Comparison of ENCODE assay signal across 8 cellular contexts in genomic region chr22:36387914-36388864, GRCh38.
DNase-seq lines count a peak whose midpoint lies in the region; ATAC-seq and TF ChIP-seq lines count a peak whose summit lies in the region.

Gene MYH9, minus strand, starts transcription at chr22:36387967. Its CDS starts 38,731 bp downstream, at chr22:36349236.

- DNase-seq in AG09309 (ENCODE audit: low read depth), result peak; percentile 98
- peak; percentile 98 for DNase-seq in NCI-H446 treated with DMSO at 0.1 percent for 48 hours (lab: John Stamatoyannopoulos, UW)
- DNase-seq in cerebellar cortex (ENCODE audit: low spot score), result peak; percentile 100
- peak; percentile 100 for DNase-seq in iris pigment epithelial cell (ENCODE audit: low read depth)
- peak; percentile 97 to 99 for DNase-seq in stimulated activated CD4-positive, alpha-beta T cell treated with anti-CD3 and anti-CD28 coated beads, Interleukin-12 subunit alpha, Interleukin-12 subunit beta, amount 100 ng/mL, for 24 hours (ENCODE audit: low read depth in 2 of 2)

- no peak for TF ChIP-seq CTCF in AG09309 (IDR thresholded peaks at IDR 0.05; ENCODE audit: control insufficient read depth, insufficient read depth, low read depth, low read length, missing control alignments)

- ATAC-seq in GM19025 (IDR thresholded peaks at IDR 0.05; ENCODE audit: low read depth, unreplicated experiment) (peak; percentile 70), HG03342 (IDR thresholded peaks at IDR 0.05; ENCODE audit: unreplicated experiment) (peak; percentile 74)
- peak; percentile 83 to 84 for ATAC-seq in activated CD4-positive, CD25-positive, alpha-beta regulatory T cell treated with anti-CD3 and anti-CD28 coated beads, Interleukin-2, amount 50 U/mL, for 24 hours

- peak within 1 kb of the TSS; percentile 88 for H3K4me3 ChIP-seq in AG09309 (ENCODE audit: control insufficient read depth, low read depth, low read length)

Comparison
In these comparisons a context has a peak if more than half of its experiments do, and no peak if none do; other contexts are left out.
1. Peak in every context shown above with its lines: DNase-seq, ATAC-seq and H3K4me3 ChIP-seq.